ENCODE assay signal across 27 cellular contexts in the genomic region with DNA sequence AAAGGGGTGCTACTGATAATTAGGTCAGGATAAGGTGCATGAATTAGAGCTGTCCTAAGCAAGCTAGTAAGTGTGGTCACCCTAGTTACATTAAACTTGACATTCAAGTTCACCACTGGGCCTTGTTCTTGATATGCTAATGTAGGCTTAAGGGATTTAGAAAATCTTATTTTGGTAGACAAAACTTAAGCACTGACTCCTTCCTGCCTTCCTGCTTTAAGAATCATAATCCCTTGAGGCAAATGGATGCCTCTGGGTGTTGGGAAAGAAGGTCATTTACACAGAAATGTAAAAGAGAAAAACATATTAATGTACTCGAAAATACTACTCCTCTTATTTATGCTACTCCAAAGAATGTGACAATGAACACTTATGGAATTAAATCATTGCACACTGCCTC.
"Had no signal": no experiment of that assay in that cellular context is flagged by ENCODE, and none has a peak within 500 bp of the region (broad histone marks: within the 10 kb centered on the region; RNA-seq: fewer than 3 reads in every experiment).

No MANE protein-coding gene starts in this region.

- H3K9me3 Mint-ChIP-seq: activated CD8-positive, alpha-beta T cell treated with anti-CD3 and anti-CD28 coated beads for 36 hours; activated naive CD4-positive, alpha-beta T cell treated with anti-CD3 and anti-CD28 coated beads, Interleukin-2, amount 50 U/mL, for 24 hours; activated T-helper 2 cell treated with anti-CD3 and anti-CD28 coated beads, Interferon-gamma antibody, Interleukin-2, Interleukin-4, amounts not matched to agents 10 μg/mL and 5 μg/mL and 100 μg/mL, durations not matched to agents 14 hours and 24 hours and 36 hours; nephron; stimulated activated naive CD8-positive, alpha-beta T cell treated with anti-CD3 and anti-CD28 coated beads, Interleukin-15, amount 100 ng/mL, for 72 hours had no signal

- H3K4me3 Mint-ChIP-seq: activated CD8-positive, alpha-beta T cell treated with anti-CD3 and anti-CD28 coated beads for 36 hours; activated naive CD4-positive, alpha-beta T cell treated with anti-CD3 and anti-CD28 coated beads, Interleukin-2, amount 50 U/mL, for 24 hours; nephron; stimulated activated memory B cell treated with anti-CD40 and anti-IgM and Interleukin-4, amounts not matched to agents 10 μg/mL and 1 μg/mL and 100 μg/mL, for 72 hours; stimulated activated naive CD8-positive, alpha-beta T cell treated with anti-CD3 and anti-CD28 coated beads, Interleukin-15, amount 100 ng/mL, for 72 hours had no signal

- H3K27ac ChIP-seq: breast epithelium, foreskin keratinocyte, heart left ventricle, left ventricle myocardium inferior, neutrophil, upper lobe of left lung had no signal

- H3K4me3 ChIP-seq: breast epithelium, heart left ventricle, left ventricle myocardium inferior, lung, mucosa of descending colon, upper lobe of left lung had no signal

- H3K27me3 ChIP-seq: breast epithelium, foreskin keratinocyte, heart left ventricle, neutrophil, upper lobe of left lung had no signal

- H3K27me3 Mint-ChIP-seq: activated naive CD4-positive, alpha-beta T cell treated with anti-CD3 and anti-CD28 coated beads, Interleukin-2, amount 50 U/mL, for 24 hours; progenitor cell of endocrine pancreas; stimulated activated memory B cell treated with anti-CD40 and anti-IgM and Interleukin-4, amounts not matched to agents 10 μg/mL and 1 μg/mL and 100 μg/mL, for 72 hours had no signal

- H3K36me3 Mint-ChIP-seq: activated naive CD4-positive, alpha-beta T cell treated with anti-CD3 and anti-CD28 coated beads, Interleukin-2, amount 50 U/mL, for 24 hours; stimulated activated memory B cell treated with anti-CD40 and anti-IgM and Interleukin-4, amounts not matched to agents 10 μg/mL and 1 μg/mL and 100 μg/mL, for 72 hours had no signal

- ATAC-seq: activated CD8-positive, alpha-beta T cell treated with anti-CD3 and anti-CD28 coated beads for 36 hours; foreskin keratinocyte; heart left ventricle; mucosa of descending colon; sciatic nerve; stimulated activated memory B cell treated with anti-CD40 and anti-IgM and Interleukin-4, amounts not matched to agents 10 μg/mL and 1 μg/mL and 100 μg/mL, for 72 hours; stimulated activated naive CD8-positive, alpha-beta T cell treated with anti-CD3 and anti-CD28 coated beads, Interleukin-15, amount 100 ng/mL, for 72 hours had no signal

- DNase-seq: activated CD4-positive, alpha-beta T cell treated with anti-CD3 and anti-CD28 coated beads for 1 hour; activated CD4-positive, alpha-beta T cell treated with anti-CD3 and anti-CD28 coated beads, Interleukin-2, amount 50 U/mL, for 1 hour; activated CD8-positive, alpha-beta T cell treated with anti-CD3 and anti-CD28 coated beads for 36 hours; activated T-cell treated with anti-CD3 and anti-CD28 coated beads, Interleukin-2, amount 50 U/mL, for 48 hours; central memory CD4-positive, alpha-beta T cell; foreskin keratinocyte; heart left ventricle; left ventricle myocardium inferior; mesendoderm; mucosa of descending colon; small intestine; stimulated activated CD4-positive, alpha-beta T cell treated with anti-CD3 and anti-CD28 coated beads, Interleukin-1b, Interleukin-23, amount 100 ng/mL, for 48 hours; stimulated activated CD4-positive, alpha-beta T cell treated with anti-CD3 and anti-CD28 coated beads, Interleukin-4, amount 100 ng/mL, for 4 hours; stimulated activated CD8-positive, alpha-beta memory T cell treated with anti-CD3 and anti-CD28 coated beads, Interleukin-4, amount 100 ng/mL, for 48 hours; stimulated activated naive CD8-positive, alpha-beta T cell treated with anti-CD3 and anti-CD28 coated beads, Interleukin-15, amount 100 ng/mL, for 72 hours; substantia nigra; T-helper 2 cell; upper lobe of left lung had no signal

- H3K36me3 ChIP-seq: breast epithelium, heart left ventricle, left ventricle myocardium inferior, neutrophil, upper lobe of left lung had no signal

- H3K4me1 Mint-ChIP-seq: activated naive CD4-positive, alpha-beta T cell treated with anti-CD3 and anti-CD28 coated beads, Interleukin-2, amount 50 U/mL, for 24 hours; stimulated activated memory B cell treated with anti-CD40 and anti-IgM and Interleukin-4, amounts not matched to agents 10 μg/mL and 1 μg/mL and 100 μg/mL, for 72 hours; stimulated activated naive CD8-positive, alpha-beta T cell treated with anti-CD3 and anti-CD28 coated beads, Interleukin-15, amount 100 ng/mL, for 72 hours had no signal

- H3K4me1 ChIP-seq: breast epithelium, foreskin keratinocyte had no signal

- H3K9me3 ChIP-seq: breast epithelium, heart left ventricle, left ventricle myocardium inferior, mucosa of descending colon, neutrophil, upper lobe of left lung had no signal
